ENCODE assay signal across 14 cellular contexts in genomic region chr1:10056599-10056987, GRCh38. TPM values are rescaled to one million over a fixed set of nuclear protein-coding genes. Genes with fewer than 3 reads are reported as not detected.
DNase-seq lines count a peak whose midpoint lies in the region; ATAC-seq, FAIRE-seq and TF ChIP-seq lines count a peak whose summit lies in the region.
"Had no signal": no experiment of that assay in that cellular context is flagged by ENCODE, and none has a peak within 500 bp of the region (broad histone marks: within the 10 kb centered on the region; RNA-seq: fewer than 3 reads in every experiment).

No MANE protein-coding gene starts in this region.

- no peak overlapping the region for H2AK9ac ChIP-seq in IMR-90 (replicated peaks; ENCODE audit: low read depth, low read length, poor library complexity)

- H3K4me1 Mint-ChIP-seq in astrocyte (ENCODE audit: low read depth, unreplicated experiment) = peaks cover 23% of the 10 kb centered on the region

- no peaks in the 10 kb centered on the region for H3K9me3 Mint-ChIP-seq in astrocyte (ENCODE audit: unreplicated experiment)

- POLR2A ChIA-PET in IMR-90 (lab: Charles Lee; ENCODE audit: unreplicated experiment) = no interaction called here

- H2BK15ac ChIP-seq in IMR-90 (ENCODE audit: low read depth, low read length) = peak overlapping the region; percentile 41; the same call in 1 of the 3 replicates

- TF ChIP-seq RAD21 in IMR-90 (IDR thresholded peaks at IDR 0.05; ENCODE audit: low read length) = no peak

- intact Hi-C loops in IMR-90 (cut with micrococcal nuclease) = no loop called here

- no peak overlapping the region for H3K4me2 ChIP-seq in IMR-90 (ENCODE audit: low read depth, low read length)
- H3K4me2 ChIP-seq in astrocyte (ENCODE audit: low read length) = no peak overlapping the region
- H3K4me2 ChIP-seq in osteoblast (ENCODE audit: insufficient read depth, low read length) = no peak overlapping the region

- TF ChIP-seq CTCF in C4-2B (conservative IDR thresholded peaks at IDR 0.05) (no peak), IMR-90 (conservative IDR thresholded peaks at IDR 0.05; ENCODE audit: low read depth, low read length) (no peak), astrocyte (IDR thresholded peaks at IDR 0.05; ENCODE audit: insufficient read depth, low read depth, low read length) (no peak), osteoblast (IDR thresholded peaks at IDR 0.05; ENCODE audit: extremely low read depth, low read depth, low read length) (no peak)

- no peaks in the 10 kb centered on the region for H3K27me3 Mint-ChIP-seq in astrocyte (ENCODE audit: low read depth, unreplicated experiment)
- H3K27me3 Mint-ChIP-seq: progenitor cell of endocrine pancreas had no signal

- no peak overlapping the region; a peak in 1 of 4 replicates for H4K8ac ChIP-seq in IMR-90 (ENCODE audit: low read depth in 2 of 2, low read length in 2 of 2)

- H3K9me3 ChIP-seq in IMR-90 (ENCODE audit: control insufficient read depth, insufficient read depth, low read length) (no peaks in the 10 kb centered on the region), astrocyte (ENCODE audit: insufficient read depth, low read depth, low read length) (no peaks in the 10 kb centered on the region), osteoblast (ENCODE audit: low read depth, low read length) (no peaks in the 10 kb centered on the region)

- no peak overlapping the region for H4K5ac ChIP-seq in IMR-90 (ENCODE audit: low read depth, low read length)

- H4K91ac ChIP-seq in IMR-90 (ENCODE audit: insufficient read depth, low read depth, low read length) = no peak overlapping the region

- H3K14ac ChIP-seq in IMR-90 (replicated peaks; ENCODE audit: low read depth, low read length) = 0 out of 2 replicates have a peak overlapping the region, but pooled peaks have one; percentile 9

- H3K36me3 ChIP-seq in IMR-90 (ENCODE audit: control insufficient read depth, insufficient read depth, low read length) = no peaks in the 10 kb centered on the region; the same call in 1 of the 2 replicates
- H3K36me3 ChIP-seq in astrocyte (ENCODE audit: insufficient read depth, low read length) = no peaks in the 10 kb centered on the region
- H3K36me3 ChIP-seq in osteoblast (ENCODE audit: insufficient read depth, low read length) = no peaks in the 10 kb centered on the region

- H3K79me1 ChIP-seq in IMR-90 (ENCODE audit: low read depth in 1 of 2, low read length in 2 of 2) = peaks cover 47 to 88% of the 10 kb centered on the region in 2 experiments

- no TSS peak for BruUV-seq in IMR-90 (replicated peaks; lab: Mats Ljungman, UMichigan)

- peak overlapping the region; percentile 33; the same call in 1 of the 2 replicates for H2BK120ac ChIP-seq in IMR-90 (ENCODE audit: low read depth, low read length)

- H3K9me1 ChIP-seq in IMR-90 (ENCODE audit: insufficient read depth, low read length) = peaks cover 17% of the 10 kb centered on the region

- H3K4me3 ChIP-seq in IMR-90 (ENCODE audit: insufficient read depth, low read depth, low read length) (no peak overlapping the region), astrocyte (ENCODE audit: insufficient read depth, low read depth, low read length) (no peak overlapping the region), osteoblast (ENCODE audit: insufficient read depth, low read length) (no peak overlapping the region)

- H3K18ac ChIP-seq in IMR-90 (ENCODE audit: low read depth, low read length) = peak overlapping the region; percentile 25; the same call in 1 of the 2 replicates

- H3K4me3 Mint-ChIP-seq in astrocyte (ENCODE audit: unreplicated experiment) = no peak overlapping the region

- H3K4me1 ChIP-seq in IMR-90 (ENCODE audit: control insufficient read depth, insufficient read depth, low read length) (peaks cover 6% of the 10 kb centered on the region), astrocyte (ENCODE audit: insufficient read depth, low read length) (peaks cover 23% of the 10 kb centered on the region), osteoblast (ENCODE audit: insufficient read depth, low read length) (peaks cover 20% of the 10 kb centered on the region)

- H3K79me2 ChIP-seq in astrocyte (ENCODE audit: insufficient read depth, low read length) (peaks cover 77% of the 10 kb centered on the region), osteoblast (ENCODE audit: insufficient read depth, low read length) (peaks cover 75% of the 10 kb centered on the region)

- peak overlapping the region; percentile 74; the same call in 1 of the 2 replicates for H2AK5ac ChIP-seq in IMR-90 (ENCODE audit: low read depth, low read length)

- H2BK20ac ChIP-seq in IMR-90 (ENCODE audit: low read depth, low read length) = no peak overlapping the region

- DNase-seq in IMR-90 = no peak
- no peak for DNase-seq in astrocyte (ENCODE audit: low read depth)
- DNase-seq in osteoblast (ENCODE audit: insufficient read length, low spot score, missing footprints) = no peak
- DNase-seq in stimulated activated CD4-positive, alpha-beta T cell treated with anti-CD3 and anti-CD28 coated beads, Interleukin-2, amount 100 ng/mL, for 48 hours = no peak
- no peak for DNase-seq in stimulated activated CD4-positive, alpha-beta T cell treated with anti-CD3 and anti-CD28 coated beads, Interleukin-15, amount 100 ng/mL, for 24 hours
- DNase-seq: activated CD8-positive, alpha-beta memory T cell treated with anti-CD3 and anti-CD28 coated beads for 24 hours; activated naive CD4-positive, alpha-beta T cell treated with Interleukin-2 at 50 U/mL for 16 hours; GDM1; SHP77 treated with DMSO at 0.1 percent for 48 hours had no signal

- 0 out of 2 replicates have a peak overlapping the region, but pooled peaks have one; percentile 17 for H3K23ac ChIP-seq in IMR-90 (ENCODE audit: low read depth, low read length)

- H3K27ac ChIP-seq in C4-2B = peak overlapping the region; percentile 31
- peak overlapping the region; percentile 26; the same call in 1 of the 2 replicates for H3K27ac ChIP-seq in IMR-90 (ENCODE audit: insufficient read depth, low read length)
- H3K27ac ChIP-seq in astrocyte (ENCODE audit: low read depth, low read length) = peak overlapping the region; percentile 60
- H3K27ac ChIP-seq in osteoblast (ENCODE audit: low read depth, low read length) = peak overlapping the region; percentile 74

- H3K27ac Mint-ChIP-seq in astrocyte (ENCODE audit: unreplicated experiment) = peak overlapping the region; percentile 75
- H3K27ac Mint-ChIP-seq: progenitor cell of endocrine pancreas had no signal

- H3K56ac ChIP-seq in IMR-90 (ENCODE audit: extremely low read depth, insufficient read depth, low read length) = no peak overlapping the region

- in situ Hi-C loops in IMR-90 (cut with MboI; ENCODE audit: low sequenced_read_pairs) = no loop called here

- H4K20me1 ChIP-seq in IMR-90 (ENCODE audit: insufficient read depth, low read length) (peaks cover 41% of the 10 kb centered on the region), astrocyte (ENCODE audit: insufficient read depth, low read length) (peaks cover 68% of the 10 kb centered on the region), osteoblast (ENCODE audit: insufficient read depth, low read length) (peaks cover 20% of the 10 kb centered on the region)

- WGBS in IMR-90 (ENCODE audit: extremely low coverage in 2 of 2, insufficient read length in 1 of 2), 2 experiments = no CpG with 5 or more reads among the region's 4 CpGs

- ATAC-seq in IMR-90 (ENCODE audit: low read depth) (no peak), GM21515 (IDR thresholded peaks at IDR 0.05; ENCODE audit: unreplicated experiment) (no peak), SK-N-SH treated with all-trans-retinoic acid at 6 μM for 48 hours (no peak)

- dilution Hi-C loops in IMR-90 (cut with HindIII; ENCODE audit: low sequenced_read_pairs, unreplicated experiment) = no loop called here

- H3K27me3 ChIP-seq in IMR-90 (ENCODE audit: control insufficient read depth, insufficient read depth, low read length) (no peaks in the 10 kb centered on the region), astrocyte (ENCODE audit: insufficient read depth, low read length) (no peaks in the 10 kb centered on the region), osteoblast (ENCODE audit: insufficient read depth, low read length) (no peaks in the 10 kb centered on the region)

- peak overlapping the region; percentile 21 for H2BK5ac ChIP-seq in IMR-90 (ENCODE audit: low read depth, low read length, poor library complexity, severe bottlenecking)

- peaks cover 9% of the 10 kb centered on the region for H3K36me3 Mint-ChIP-seq in astrocyte (ENCODE audit: low read depth, unreplicated experiment)

- H3K9ac ChIP-seq in IMR-90 (ENCODE audit: low read depth, low read length) (no peak overlapping the region), astrocyte (ENCODE audit: low read length) (no peak overlapping the region)

- H3K4ac ChIP-seq in IMR-90 (ENCODE audit: low read depth, low read length) = peak overlapping the region; percentile 74

- FAIRE-seq in astrocyte (lab: Jason Lieb, UNC) = no peak

- CTCF ChIA-PET in IMR-90 (lab: Yijun Ruan, JAX) = no interaction called here

- H2AFZ ChIP-seq in IMR-90 (replicated peaks; ENCODE audit: low read length, poor library complexity) (no peak overlapping the region), astrocyte (ENCODE audit: low read depth, low read length) (no peak overlapping the region), osteoblast (ENCODE audit: low read length) (no peak overlapping the region)

- TF ChIP-seq POLR2A in IMR-90 (IDR thresholded peaks at IDR 0.05; ENCODE audit: low read depth, low read length) = no peak

TF ChIP-seq in IMR-90, 13 proteins besides CTCF, POLR2A, EP300 and RAD21 (continues in another document):
- TF ChIP-seq MAZ (IDR thresholded peaks at IDR 0.05; ENCODE audit: borderline replicate concordance, low read depth, low read length) = no peak
- no peak for TF ChIP-seq MAFK (IDR thresholded peaks at IDR 0.05; ENCODE audit: low read depth, low read length)

TF ChIP-seq in SK-N-SH treated with all-trans-retinoic acid at 6 μM for 48 hours, 23 proteins besides CTCF, POLR2A, EP300 and RAD21 (continues in another document):
- no peak for TF ChIP-seq GLIS3 (CRISPR knock-in tag; IDR thresholded peaks at IDR 0.05)
- no peak for TF ChIP-seq ZC3H10 (CRISPR knock-in tag; IDR thresholded peaks at IDR 0.05)
- no peak for TF ChIP-seq ZNF8 (CRISPR knock-in tag; IDR thresholded peaks at IDR 0.05)
- no peak for TF ChIP-seq ARNTL (CRISPR knock-in tag; IDR thresholded peaks at IDR 0.05; ENCODE audit: borderline replicate concordance, low read depth)
- TF ChIP-seq OSR1 (CRISPR knock-in tag; IDR thresholded peaks at IDR 0.05) = no peak
- TF ChIP-seq ZFP3 (CRISPR knock-in tag; IDR thresholded peaks at IDR 0.05) = no peak

RNA-seq across cellular contexts. Expression of gene UBE4B, which starts 23.8 kb away (rescaled TPM):
- total RNA-seq in IMR-90 (2012; rRNA removed) = 39.3 and 41.9 TPM in 2 replicates
- 24.6 and 26.5 TPM in 2 replicates for polyA plus RNA-seq in IMR-90 (2012; rRNA removed)
- 13.6 and 17.6 TPM in 2 replicates for polyA plus RNA-seq in IMR-90 (2012; cell fraction: cytosol; rRNA removed)
- 28.2 and 61.0 TPM in 2 replicates for polyA plus RNA-seq in IMR-90 (2012; cell fraction: nucleus; rRNA removed; ENCODE audit: low replicate concordance)
- total RNA-seq in astrocyte = 37.4 and 41.5 TPM in 2 replicates
- 73.1 and 76.6 TPM in 2 replicates for total RNA-seq in osteoblast

RNA-seq across cellular contexts. Expression of gene RBP7, which starts 59.6 kb away (rescaled TPM):
- total RNA-seq in IMR-90 (2012; rRNA removed) = not detected in 2 replicates
- 0.17 and 0.29 TPM in 2 replicates for polyA plus RNA-seq in IMR-90 (2012; rRNA removed)
- polyA plus RNA-seq in IMR-90 (2012; cell fraction: cytosol; rRNA removed) = 0.09 and 0.21 TPM in 2 replicates
- not detected in 2 replicates for polyA plus RNA-seq in IMR-90 (2012; cell fraction: nucleus; rRNA removed; ENCODE audit: low replicate concordance)
- total RNA-seq in astrocyte = 1.0 TPM in 1 of 2 replicates, not detected in the other
- total RNA-seq in osteoblast = not detected in 2 replicates
- total RNA-seq: glomerular endothelial cell had no signal
